Comparison of ENCODE assay signal across 1 cellular context in the genomic region with DNA sequence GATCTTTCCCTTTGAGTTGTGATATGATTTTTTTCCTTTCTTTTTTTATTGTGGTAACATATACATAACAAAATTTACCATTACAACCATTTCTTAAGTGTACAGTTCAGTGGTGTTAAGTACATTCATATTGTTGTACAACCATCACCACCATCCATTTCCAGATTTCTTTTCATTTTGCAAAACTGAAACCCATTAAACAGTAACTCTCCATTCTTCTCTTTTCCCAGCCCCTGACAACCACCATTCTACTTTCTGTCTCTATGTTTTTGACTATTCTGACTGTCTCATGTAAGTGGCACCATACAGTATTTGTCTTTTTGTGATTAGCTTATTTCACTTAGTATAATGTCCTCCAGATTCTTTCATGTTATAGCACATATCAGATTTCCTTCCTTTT.
TF ChIP-seq lines count a peak whose summit lies in the region.

No MANE protein-coding gene starts in this region.

TF ChIP-seq in GM12878, 131 proteins besides CTCF, POLR2A, EP300 and RAD21:
- TF ChIP-seq NBN (IDR thresholded peaks at IDR 0.05) (no peak), NFIC (IDR thresholded peaks at IDR 0.05; ENCODE audit: low read depth, low read length) (no peak), BRCA1 (IDR thresholded peaks at IDR 0.05; ENCODE audit: low read depth, low read length) (no peak), BCL11A (IDR thresholded peaks at IDR 0.05; ENCODE audit: low read depth, low read length) (no peak), TCF3 (IDR thresholded peaks at IDR 0.05; ENCODE audit: borderline replicate concordance, insufficient read depth, low read depth, low read length) (no peak), IKZF1 (conservative IDR thresholded peaks at IDR 0.05) (no peak)
- TF ChIP-seq, protein P1, sequence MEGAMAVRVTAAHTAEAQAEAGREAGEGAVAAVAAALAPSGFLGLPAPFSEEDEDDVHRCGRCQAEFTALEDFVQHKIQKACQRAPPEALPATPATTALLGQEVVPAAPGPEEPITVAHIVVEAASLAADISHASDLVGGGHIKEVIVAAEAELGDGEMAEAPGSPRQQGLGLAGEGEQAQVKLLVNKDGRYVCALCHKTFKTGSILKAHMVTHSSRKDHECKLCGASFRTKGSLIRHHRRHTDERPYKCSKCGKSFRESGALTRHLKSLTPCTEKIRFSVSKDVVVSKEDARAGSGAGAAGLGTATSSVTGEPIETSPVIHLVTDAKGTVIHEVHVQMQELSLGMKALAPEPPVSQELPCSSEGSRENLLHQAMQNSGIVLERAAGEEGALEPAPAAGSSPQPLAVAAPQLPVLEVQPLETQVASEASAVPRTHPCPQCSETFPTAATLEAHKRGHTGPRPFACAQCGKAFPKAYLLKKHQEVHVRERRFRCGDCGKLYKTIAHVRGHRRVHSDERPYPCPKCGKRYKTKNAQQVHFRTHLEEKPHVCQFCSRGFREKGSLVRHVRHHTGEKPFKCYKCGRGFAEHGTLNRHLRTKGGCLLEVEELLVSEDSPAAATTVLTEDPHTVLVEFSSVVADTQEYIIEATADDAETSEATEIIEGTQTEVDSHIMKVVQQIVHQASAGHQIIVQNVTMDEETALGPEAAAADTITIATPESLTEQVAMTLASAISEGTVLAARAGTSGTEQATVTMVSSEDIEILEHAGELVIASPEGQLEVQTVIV (IDR thresholded peaks at IDR 0.05; ENCODE audit: borderline replicate concordance, partially characterized antibody): no peak
TF ChIP-seq in GM12878: peak in this region for 0.
